ENCODE assay signal across 20 cellular contexts in genomic region chr7:157645539-157645938, GRCh38.
"Had no signal": no experiment of that assay in that cellular context is flagged by ENCODE, and none has a peak within 500 bp of the region (broad histone marks: within the 10 kb centered on the region; RNA-seq: fewer than 3 reads in every experiment).

No MANE protein-coding gene starts in this region.

- H3K9me3 ChIP-seq: prostate gland had no signal

- H3K9me3 Mint-ChIP-seq: activated CD4-positive, alpha-beta memory T cell treated with anti-CD3 and anti-CD28 coated beads, Interleukin-2, amount 10 ng/mL, durations not matched to agents 7 days and 5 days; activated naive CD4-positive, alpha-beta T cell treated with anti-CD3 and anti-CD28 coated beads for 36 hours; activated T-cell treated with anti-CD3 and anti-CD28 coated beads, Interleukin-2, amount 50 U/mL, for 24 hours had no signal

- ATAC-seq: left lobe of liver had no signal

- H3K27ac ChIP-seq: dorsolateral prefrontal cortex, epithelial cell of prostate, hepatocyte, prostate gland, right atrium auricular region, stomach had no signal

- H3K4me2 ChIP-seq: hepatocyte had no signal

- H3K27me3 Mint-ChIP-seq: activated CD4-positive, alpha-beta memory T cell treated with anti-CD3 and anti-CD28 coated beads, Interleukin-2, amount 10 ng/mL, durations not matched to agents 7 days and 5 days had no signal

- DNase-seq: activated CD4-positive, alpha-beta memory T cell treated with anti-CD3 and anti-CD28 coated beads, Interleukin-2, amount 10 ng/mL, durations not matched to agents 7 days and 5 days; activated CD4-positive, alpha-beta T cell treated with anti-CD3 and anti-CD28 coated beads for 48 hours; activated CD4-positive, CD25-positive, alpha-beta regulatory T cell; activated naive CD4-positive, alpha-beta T cell treated with anti-CD3 and anti-CD28 coated beads for 36 hours; activated T-cell treated with anti-CD3 and anti-CD28 coated beads, Interleukin-2, amount 50 U/mL, for 24 hours; central memory CD4-positive, alpha-beta T cell; dorsolateral prefrontal cortex; foreskin fibroblast; midbrain; stimulated activated CD4-positive, alpha-beta T cell treated with anti-CD3 and anti-CD28 coated beads, Interleukin-2, amount 100 ng/mL, for 24 hours; stomach; T-helper 1 cell; T-helper 9 cell; trophoblast cell had no signal

- H3K27me3 ChIP-seq: dorsolateral prefrontal cortex, hepatocyte, right atrium auricular region, stomach had no signal

- H3K4me3 Mint-ChIP-seq: activated CD4-positive, alpha-beta memory T cell treated with anti-CD3 and anti-CD28 coated beads, Interleukin-2, amount 10 ng/mL, durations not matched to agents 7 days and 5 days; activated naive CD4-positive, alpha-beta T cell treated with anti-CD3 and anti-CD28 coated beads for 36 hours; activated T-cell treated with anti-CD3 and anti-CD28 coated beads, Interleukin-2, amount 50 U/mL, for 24 hours; brain had no signal

- H3K4me1 Mint-ChIP-seq: activated CD4-positive, alpha-beta memory T cell treated with anti-CD3 and anti-CD28 coated beads, Interleukin-2, amount 10 ng/mL, durations not matched to agents 7 days and 5 days; brain had no signal

- H3K27ac Mint-ChIP-seq: activated CD4-positive, alpha-beta memory T cell treated with anti-CD3 and anti-CD28 coated beads, Interleukin-2, amount 10 ng/mL, durations not matched to agents 7 days and 5 days; activated naive CD4-positive, alpha-beta T cell treated with anti-CD3 and anti-CD28 coated beads for 36 hours; activated T-cell treated with anti-CD3 and anti-CD28 coated beads, Interleukin-2, amount 50 U/mL, for 24 hours; brain had no signal

- H3K4me3 ChIP-seq: dorsolateral prefrontal cortex, hepatocyte, prostate gland, right atrium auricular region, stomach had no signal

- H3K4me1 ChIP-seq: prostate gland, right atrium auricular region, stomach had no signal

- H3K36me3 ChIP-seq: prostate gland, right atrium auricular region, stomach had no signal
